In the genomic region with DNA sequence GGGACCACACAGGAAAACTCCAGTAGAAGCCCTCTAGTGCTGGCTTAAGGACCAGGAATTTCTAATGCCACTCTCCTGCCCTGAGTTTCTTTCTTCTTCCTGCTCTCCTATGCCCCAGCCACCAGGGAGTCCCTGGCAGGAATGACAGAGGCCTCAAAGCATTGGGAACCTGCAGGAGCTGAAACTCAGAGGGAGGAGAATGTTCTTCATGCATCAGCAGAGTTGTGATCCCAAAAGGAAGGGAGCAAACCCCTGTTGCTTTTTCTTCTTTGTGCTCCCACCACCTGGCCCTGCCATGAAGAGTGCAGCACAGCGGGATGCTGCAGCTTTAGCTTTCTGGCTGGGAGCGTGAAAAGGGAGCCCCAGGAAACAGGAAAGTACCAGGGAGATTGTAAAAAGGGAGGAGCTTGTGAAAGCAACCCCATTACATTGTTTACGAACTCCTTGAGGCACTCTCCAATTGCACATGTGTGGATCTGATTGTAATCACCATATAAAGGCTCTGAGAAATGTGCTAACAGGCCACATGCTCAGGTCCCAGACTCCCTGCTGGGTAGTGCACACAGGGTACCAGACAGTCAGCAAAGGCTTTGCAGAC, we compare ENCODE assay signal across 10 cellular contexts. TPM values are rescaled to one million over a fixed set of nuclear protein-coding genes. Genes with fewer than 3 reads are reported as not detected.
A peak's percentile ranks its signal among the peaks of the same experiment; 100 is the strongest.
DNase-seq lines count a peak whose midpoint lies in the region; ATAC-seq and TF ChIP-seq lines count a peak whose summit lies in the region.
"Had no signal": no experiment of that assay in that cellular context is flagged by ENCODE, and none has a peak within 500 bp of the region (broad histone marks: within the 10 kb centered on the region; RNA-seq: fewer than 3 reads in every experiment).

No MANE protein-coding gene starts in this region.

- no peak overlapping the region for H3K27ac ChIP-seq in coronary artery
- H3K27ac ChIP-seq in neuronal stem cell (replicated peaks; ENCODE audit: low read length) = peak overlapping the region; percentile 17
- H3K27ac ChIP-seq in effector memory CD4-positive, alpha-beta T cell (ENCODE audit: insufficient read depth, low read length, poor library complexity, severe bottlenecking) = no peak overlapping the region

- DNase-seq in HCEC 1CT = peak; percentile 52
- peak; percentile 92 for DNase-seq in NCI-H2171 (lab: John Stamatoyannopoulos, UW)
- DNase-seq in coronary artery (ENCODE audit: low spot score) = peak; percentile 21
- DNase-seq in neuronal stem cell (ENCODE audit: low spot score) = peak; percentile 43
- DNase-seq in GM10266 (ENCODE audit: extremely low spot score) = no peak
- DNase-seq in effector memory CD4-positive, alpha-beta T cell = no peak
- DNase-seq: activated B cell treated with CpG ODN at 0.5 μM for 24 hours; naive thymus-derived CD8-positive, alpha-beta T cell had no signal

- TF ChIP-seq CTCF in coronary artery (IDR thresholded peaks at IDR 0.05) (no peak), GM10266 (IDR thresholded peaks at IDR 0.05; ENCODE audit: control insufficient read depth, insufficient read depth, low read depth, missing control alignments) (no peak)

- no peak overlapping the region for H2BK120ac ChIP-seq in neuronal stem cell (ENCODE audit: low read depth, low read length)

- H3K9me3 ChIP-seq in neuronal stem cell (replicated peaks in 1 of 2; ENCODE audit: control insufficient read depth in 2 of 2, insufficient read depth in 1 of 2, low read depth in 1 of 2, low read length in 2 of 2) = peaks cover 0 to 4% of the 10 kb centered on the region in 2 donors
- H3K9me3 ChIP-seq in effector memory CD4-positive, alpha-beta T cell (ENCODE audit: control insufficient read depth, low read length) = no peaks in the 10 kb centered on the region

- H2BK5ac ChIP-seq in neuronal stem cell (ENCODE audit: low read length) = no peak overlapping the region

- no peak overlapping the region for H3K18ac ChIP-seq in neuronal stem cell (ENCODE audit: low read length)

- WGBS in neuronal stem cell (ENCODE audit: extremely low coverage in 2 of 2, insufficient read length in 2 of 2, insufficient replicate concordance in 1 of 2), 2 donors = no CpG with 5 or more reads among the region's 3 CpGs

- H3K14ac ChIP-seq in neuronal stem cell (ENCODE audit: low read length) = no peak overlapping the region

- H4K91ac ChIP-seq in neuronal stem cell (ENCODE audit: low read depth, low read length, poor library complexity) = no peak overlapping the region

- H3K4me2 ChIP-seq in neuronal stem cell (ENCODE audit: insufficient read depth, low read length, poor library complexity, severe bottlenecking) = no peak overlapping the region

- H2AFZ ChIP-seq in neuronal stem cell (ENCODE audit: low read length) = peak overlapping the region; percentile 47

- H2BK12ac ChIP-seq in neuronal stem cell (ENCODE audit: low read length) = no peak overlapping the region

- H3K9ac ChIP-seq in neuronal stem cell (ENCODE audit: low read depth, low read length, poor library complexity) = no peak overlapping the region

- ATAC-seq in HG03520 (IDR thresholded peaks at IDR 0.05; ENCODE audit: unreplicated experiment) = no peak
- no peak for ATAC-seq in HG03196 (IDR thresholded peaks at IDR 0.05; ENCODE audit: unreplicated experiment)
- ATAC-seq: naive thymus-derived CD8-positive, alpha-beta T cell had no signal

- H3K4me3 ChIP-seq in coronary artery = no peak overlapping the region
- no peak overlapping the region for H3K4me3 ChIP-seq in neuronal stem cell (ENCODE audit: low read length in 2 of 2)
- H3K4me3 ChIP-seq in effector memory CD4-positive, alpha-beta T cell (ENCODE audit: insufficient read depth, low read depth, low read length, poor library complexity, severe bottlenecking) = no peak overlapping the region

- H4K8ac ChIP-seq in neuronal stem cell (ENCODE audit: low read depth, low read length) = no peak overlapping the region

- H3K27me3 ChIP-seq in neuronal stem cell (ENCODE audit: control insufficient read depth in 3 of 3, insufficient read depth in 3 of 3, low read depth in 1 of 3, low read length in 3 of 3) = no peaks in the 10 kb centered on the region
- no peaks in the 10 kb centered on the region for H3K27me3 ChIP-seq in effector memory CD4-positive, alpha-beta T cell (replicated peaks; ENCODE audit: control insufficient read depth, insufficient read depth, low read length, poor library complexity, severe bottlenecking)

- H3K79me1 ChIP-seq in neuronal stem cell (ENCODE audit: low read depth, low read length) = no peaks in the 10 kb centered on the region

- H2AK5ac ChIP-seq in neuronal stem cell (ENCODE audit: low read depth, low read length) = no peak overlapping the region

- no peak overlapping the region for H3K4ac ChIP-seq in neuronal stem cell (ENCODE audit: low read length)

- no peak overlapping the region for H3K23ac ChIP-seq in neuronal stem cell (ENCODE audit: low read depth, low read length, poor library complexity)

- no peak overlapping the region for H2BK15ac ChIP-seq in neuronal stem cell (ENCODE audit: low read length)

- H3K36me3 ChIP-seq in neuronal stem cell (replicated peaks in 1 of 2; ENCODE audit: control insufficient read depth in 2 of 2, insufficient read depth in 2 of 2, low read length in 2 of 2) = no peaks in the 10 kb centered on the region
- H3K36me3 ChIP-seq in effector memory CD4-positive, alpha-beta T cell (ENCODE audit: control insufficient read depth, insufficient read depth, low read length) = no peaks in the 10 kb centered on the region

- H3K4me1 ChIP-seq in neuronal stem cell (ENCODE audit: control insufficient read depth in 2 of 2, insufficient read depth in 1 of 2, low read depth in 1 of 2, low read length in 2 of 2) = peaks cover 8 to 25% of the 10 kb centered on the region in 2 donors
- H3K4me1 ChIP-seq in effector memory CD4-positive, alpha-beta T cell (ENCODE audit: control insufficient read depth, insufficient read depth, low read length, poor library complexity, severe bottlenecking) = no peaks in the 10 kb centered on the region

RNA-seq across cellular contexts. Expression of a gene that starts 34.7 kb away (rescaled TPM):
- 179 TPM for polyA plus RNA-seq in neuronal stem cell (2013, experiment 1 of 2)
- 189 TPM for polyA plus RNA-seq in neuronal stem cell (2013, experiment 2 of 2)

RNA-seq across cellular contexts. Expression of a gene that starts 39.1 kb away (rescaled TPM):
- polyA plus RNA-seq in neuronal stem cell (2013, experiment 1 of 2) = 66.4 TPM
- polyA plus RNA-seq in neuronal stem cell (2013, experiment 2 of 2) = 66.1 TPM

Comparison
In these comparisons a context has a peak if more than half of its experiments do, and no peak if none do; other contexts are left out.
1. DNase-seq: peak in HCEC 1CT (single experiment), NCI-H2171 (single experiment), coronary artery (single experiment) and neuronal stem cell (single experiment); none in GM10266 (single experiment) and effector memory CD4-positive, alpha-beta T cell (0 of 3).